ENCODE assay signal across 14 cellular contexts in genomic region chr12:69108024-69108423, GRCh38.
DNase-seq lines count a peak whose midpoint lies in the region; ATAC-seq, FAIRE-seq and TF ChIP-seq lines count a peak whose summit lies in the region.
"Had no signal": no experiment of that assay in that cellular context is flagged by ENCODE, and none has a peak within 500 bp of the region (broad histone marks: within the 10 kb centered on the region; RNA-seq: fewer than 3 reads in every experiment).

No MANE protein-coding gene starts in this region.

- H2AFZ ChIP-seq in astrocyte (ENCODE audit: low read depth, low read length): peak overlapping the region; percentile 0
- H2AFZ ChIP-seq: PC-9 had no signal

- H3K4me1 Mint-ChIP-seq in astrocyte (ENCODE audit: low read depth, unreplicated experiment): peaks cover 9% of the 10 kb centered on the region

- H3K27me3 Mint-ChIP-seq in astrocyte (ENCODE audit: low read depth, unreplicated experiment): peaks cover 13% of the 10 kb centered on the region

- H3K27ac ChIP-seq in astrocyte (ENCODE audit: low read depth, low read length): no peak overlapping the region
- H3K27ac ChIP-seq: 22Rv1, PC-9 had no signal

- no peak for TF ChIP-seq CTCF in astrocyte (IDR thresholded peaks at IDR 0.05; ENCODE audit: insufficient read depth, low read depth, low read length)

- peak; percentile 13 for DNase-seq in NCI-H2171 treated with DMSO at 0.1 percent for 48 hours (lab: John Stamatoyannopoulos, UW)
- DNase-seq in NCI-H2171 (lab: John Stamatoyannopoulos, UW): no peak
- DNase-seq in astrocyte (ENCODE audit: low read depth): peak; percentile 42
- DNase-seq in iPS-NIHi11 (ENCODE audit: low spot score): peak; percentile 64
- DNase-seq in smooth muscle cell of the brain vasculature (ENCODE audit: low read depth, low spot score): peak; percentile 77
- no peak for DNase-seq in NCI-H446 (lab: John Stamatoyannopoulos, UW)
- DNase-seq in NCI-H187 treated with DMSO at 0.1 percent for 48 hours (lab: John Stamatoyannopoulos, UW): no peak
- DNase-seq: activated effector memory CD4-positive, alpha-beta T cell treated with Interleukin-2 at 50 U/mL for 16 hours; NCI-H1092; PC-9; stomach had no signal

- H3K27ac Mint-ChIP-seq in astrocyte (ENCODE audit: unreplicated experiment): no peak overlapping the region

- H3K9ac ChIP-seq in astrocyte (ENCODE audit: low read length): no peak overlapping the region

- no peaks in the 10 kb centered on the region for H4K20me1 ChIP-seq in astrocyte (ENCODE audit: insufficient read depth, low read length)

- H3K9me3 Mint-ChIP-seq in astrocyte (ENCODE audit: unreplicated experiment): no peaks in the 10 kb centered on the region

- no peak for ATAC-seq in HG03378 (IDR thresholded peaks at IDR 0.05; ENCODE audit: unreplicated experiment)

- H3K4me1 ChIP-seq in astrocyte (ENCODE audit: insufficient read depth, low read length): peaks cover 4% of the 10 kb centered on the region
- H3K4me1 ChIP-seq: HAP-1 had no signal

- H3K36me3 Mint-ChIP-seq in astrocyte (ENCODE audit: low read depth, unreplicated experiment): no peaks in the 10 kb centered on the region

- H3K36me3 ChIP-seq in astrocyte (ENCODE audit: insufficient read depth, low read length): no peaks in the 10 kb centered on the region
- H3K36me3 ChIP-seq: HAP-1, stomach had no signal

- peak overlapping the region; percentile 1 for H3K4me2 ChIP-seq in astrocyte (ENCODE audit: low read length)
- H3K4me2 ChIP-seq: PC-9 had no signal

- H3K9me3 ChIP-seq in astrocyte (ENCODE audit: insufficient read depth, low read depth, low read length): no peaks in the 10 kb centered on the region
- H3K9me3 ChIP-seq: HAP-1, stomach had no signal

- no peaks in the 10 kb centered on the region for H3K79me2 ChIP-seq in astrocyte (ENCODE audit: insufficient read depth, low read length)

- no peak for FAIRE-seq in astrocyte (lab: Jason Lieb, UNC)

- no peak overlapping the region for H3K4me3 Mint-ChIP-seq in astrocyte (ENCODE audit: unreplicated experiment)

- no peak overlapping the region for H3K4me3 ChIP-seq in astrocyte (ENCODE audit: insufficient read depth, low read depth, low read length)
- H3K4me3 ChIP-seq: HAP-1, PC-9, stomach had no signal

- no peaks in the 10 kb centered on the region for H3K27me3 ChIP-seq in astrocyte (ENCODE audit: insufficient read depth, low read length)
- H3K27me3 ChIP-seq: stomach had no signal

Comparison
In these comparisons a context has a peak if more than half of its experiments do, and no peak if none do; other contexts are left out.
1. DNase-seq: peak in NCI-H2171 treated with DMSO at 0.1 percent for 48 hours (single experiment), astrocyte (single experiment), iPS-NIHi11 (single experiment) and smooth muscle cell of the brain vasculature (single experiment); none in NCI-H2171 (single experiment), NCI-H446 (0 of 2) and NCI-H187 treated with DMSO at 0.1 percent for 48 hours (single experiment).